ENCODE assay signal across 18 cellular contexts in the genomic region with DNA sequence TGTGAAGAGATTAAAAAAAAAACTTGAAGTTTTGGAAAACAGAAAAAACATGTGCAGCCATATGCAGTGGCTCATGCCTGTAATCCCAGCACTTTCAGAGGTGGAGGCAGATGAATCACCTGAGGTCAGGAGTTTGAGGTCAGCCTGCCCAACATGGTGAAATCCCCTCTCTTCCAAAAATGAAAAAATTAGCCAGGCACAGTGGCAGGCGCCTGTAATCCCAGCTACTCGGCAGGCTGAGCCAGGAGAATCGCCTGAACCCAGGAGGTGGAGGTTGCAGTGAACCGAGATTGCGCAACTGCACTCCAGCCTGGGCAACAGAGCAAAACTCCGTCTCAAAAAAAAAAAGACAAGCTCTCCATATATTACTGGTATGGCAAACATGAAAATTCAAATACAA. TPM values are rescaled to one million over a fixed set of nuclear protein-coding genes. Genes with fewer than 3 reads are reported as not detected.
A peak's percentile ranks its signal among the peaks of the same experiment; 100 is the strongest.
DNase-seq lines count a peak whose midpoint lies in the region; TF ChIP-seq lines count a peak whose summit lies in the region.
"Had no signal": no experiment of that assay in that cellular context is flagged by ENCODE, and none has a peak within 500 bp of the region (broad histone marks: within the 10 kb centered on the region; RNA-seq: fewer than 3 reads in every experiment).

No MANE protein-coding gene starts in this region.

- TF ChIP-seq CTCF in endothelial cell (IDR thresholded peaks at IDR 0.05; ENCODE audit: unreplicated experiment) = no peak

- TF ChIP-seq EP300 in Ishikawa (IDR thresholded peaks at IDR 0.05; ENCODE audit: borderline replicate concordance) = no peak

- no peak overlapping the region for H3K4me3 Mint-ChIP-seq in endothelial cell (ENCODE audit: unreplicated experiment)
- H3K4me3 Mint-ChIP-seq: activated CD8-positive, alpha-beta memory T cell treated with anti-CD3 and anti-CD28 coated beads, Interleukin-2, amount 10 ng/mL, durations not matched to agents 7 days and 5 days; dendritic cell treated with granulocyte-macrophage colony-stimulating factor and Interleukin-4, amounts not matched to agents 40 ng/mL and 50 ng/mL, for 4 days; natural killer cell treated with Interleukin-12 subunit alpha and Interleukin-12 subunit beta and Interleukin-15 and Interleukin-18, amount 100 ng/mL, for 72 hours; stimulated activated naive CD8-positive, alpha-beta T cell treated with anti-CD3 and anti-CD28 coated beads, Interleukin-15, amount 100 ng/mL, for 72 hours; T-helper 2 cell treated with Interferon-gamma antibody and Interleukin-4, amounts not matched to agents 5 μg/mL and 100 μg/mL, for 36 hours; WTC11 had no signal

- peak; percentile 24 for DNase-seq in ELR (ENCODE audit: low read depth)
- peak; percentile 69 for DNase-seq in kidney tubule cell (ENCODE audit: low spot score)
- DNase-seq in endothelial cell (ENCODE audit: low spot score) = no peak
- DNase-seq in RPMI8226 = no peak
- no peak for DNase-seq in inferior parietal cortex (ENCODE audit: extremely low spot score)
- DNase-seq: activated CD8-positive, alpha-beta memory T cell treated with anti-CD3 and anti-CD28 coated beads, Interleukin-2, amount 10 ng/mL, durations not matched to agents 7 days and 5 days; AML-193; DND-41; KG1; NCI-H1092; NCI-H2029 treated with DMSO at 0.1 percent for 48 hours; NCI-H446 treated with DMSO at 0.1 percent for 48 hours had no signal

- no peak overlapping the region for H3K27ac Mint-ChIP-seq in endothelial cell (ENCODE audit: unreplicated experiment)
- H3K27ac Mint-ChIP-seq: activated CD8-positive, alpha-beta memory T cell treated with anti-CD3 and anti-CD28 coated beads, Interleukin-2, amount 10 ng/mL, durations not matched to agents 7 days and 5 days; dendritic cell treated with granulocyte-macrophage colony-stimulating factor and Interleukin-4, amounts not matched to agents 40 ng/mL and 50 ng/mL, for 4 days; natural killer cell treated with Interleukin-12 subunit alpha and Interleukin-12 subunit beta and Interleukin-15 and Interleukin-18, amount 100 ng/mL, for 72 hours; stimulated activated naive CD8-positive, alpha-beta T cell treated with anti-CD3 and anti-CD28 coated beads, Interleukin-15, amount 100 ng/mL, for 72 hours; T-helper 2 cell treated with Interferon-gamma antibody and Interleukin-4, amounts not matched to agents 5 μg/mL and 100 μg/mL, for 36 hours; WTC11 had no signal

- peaks cover 2% of the 10 kb centered on the region for H3K27me3 Mint-ChIP-seq in endothelial cell (ENCODE audit: unreplicated experiment)
- H3K27me3 Mint-ChIP-seq: activated CD8-positive, alpha-beta memory T cell treated with anti-CD3 and anti-CD28 coated beads, Interleukin-2, amount 10 ng/mL, durations not matched to agents 7 days and 5 days; dendritic cell treated with granulocyte-macrophage colony-stimulating factor and Interleukin-4, amounts not matched to agents 40 ng/mL and 50 ng/mL, for 4 days; stimulated activated naive CD8-positive, alpha-beta T cell treated with anti-CD3 and anti-CD28 coated beads, Interleukin-15, amount 100 ng/mL, for 72 hours had no signal

- H3K36me3 Mint-ChIP-seq in endothelial cell (ENCODE audit: low read depth, unreplicated experiment) = no peaks in the 10 kb centered on the region
- H3K36me3 Mint-ChIP-seq: activated CD8-positive, alpha-beta memory T cell treated with anti-CD3 and anti-CD28 coated beads, Interleukin-2, amount 10 ng/mL, durations not matched to agents 7 days and 5 days; natural killer cell treated with Interleukin-12 subunit alpha and Interleukin-12 subunit beta and Interleukin-15 and Interleukin-18, amount 100 ng/mL, for 72 hours had no signal

- H3K4me1 Mint-ChIP-seq in endothelial cell (ENCODE audit: unreplicated experiment) = no peaks in the 10 kb centered on the region
- H3K4me1 Mint-ChIP-seq: stimulated activated naive CD8-positive, alpha-beta T cell treated with anti-CD3 and anti-CD28 coated beads, Interleukin-15, amount 100 ng/mL, for 72 hours; WTC11 had no signal

- no peak for TF ChIP-seq RAD21 in Ishikawa (IDR thresholded peaks at IDR 0.05; ENCODE audit: low read depth)

- no peaks in the 10 kb centered on the region for H3K9me3 Mint-ChIP-seq in endothelial cell (ENCODE audit: unreplicated experiment)
- H3K9me3 Mint-ChIP-seq: dendritic cell treated with granulocyte-macrophage colony-stimulating factor and Interleukin-4, amounts not matched to agents 40 ng/mL and 50 ng/mL, for 4 days; natural killer cell treated with Interleukin-12 subunit alpha and Interleukin-12 subunit beta and Interleukin-15 and Interleukin-18, amount 100 ng/mL, for 72 hours; stimulated activated naive CD8-positive, alpha-beta T cell treated with anti-CD3 and anti-CD28 coated beads, Interleukin-15, amount 100 ng/mL, for 72 hours; T-helper 2 cell treated with Interferon-gamma antibody and Interleukin-4, amounts not matched to agents 5 μg/mL and 100 μg/mL, for 36 hours; WTC11 had no signal

TF ChIP-seq in Ishikawa, 13 proteins besides CTCF, POLR2A, EP300 and RAD21:
- peak; percentile 92 for TF ChIP-seq CEBPB (IDR thresholded peaks at IDR 0.05)
- TF ChIP-seq, protein P1, sequence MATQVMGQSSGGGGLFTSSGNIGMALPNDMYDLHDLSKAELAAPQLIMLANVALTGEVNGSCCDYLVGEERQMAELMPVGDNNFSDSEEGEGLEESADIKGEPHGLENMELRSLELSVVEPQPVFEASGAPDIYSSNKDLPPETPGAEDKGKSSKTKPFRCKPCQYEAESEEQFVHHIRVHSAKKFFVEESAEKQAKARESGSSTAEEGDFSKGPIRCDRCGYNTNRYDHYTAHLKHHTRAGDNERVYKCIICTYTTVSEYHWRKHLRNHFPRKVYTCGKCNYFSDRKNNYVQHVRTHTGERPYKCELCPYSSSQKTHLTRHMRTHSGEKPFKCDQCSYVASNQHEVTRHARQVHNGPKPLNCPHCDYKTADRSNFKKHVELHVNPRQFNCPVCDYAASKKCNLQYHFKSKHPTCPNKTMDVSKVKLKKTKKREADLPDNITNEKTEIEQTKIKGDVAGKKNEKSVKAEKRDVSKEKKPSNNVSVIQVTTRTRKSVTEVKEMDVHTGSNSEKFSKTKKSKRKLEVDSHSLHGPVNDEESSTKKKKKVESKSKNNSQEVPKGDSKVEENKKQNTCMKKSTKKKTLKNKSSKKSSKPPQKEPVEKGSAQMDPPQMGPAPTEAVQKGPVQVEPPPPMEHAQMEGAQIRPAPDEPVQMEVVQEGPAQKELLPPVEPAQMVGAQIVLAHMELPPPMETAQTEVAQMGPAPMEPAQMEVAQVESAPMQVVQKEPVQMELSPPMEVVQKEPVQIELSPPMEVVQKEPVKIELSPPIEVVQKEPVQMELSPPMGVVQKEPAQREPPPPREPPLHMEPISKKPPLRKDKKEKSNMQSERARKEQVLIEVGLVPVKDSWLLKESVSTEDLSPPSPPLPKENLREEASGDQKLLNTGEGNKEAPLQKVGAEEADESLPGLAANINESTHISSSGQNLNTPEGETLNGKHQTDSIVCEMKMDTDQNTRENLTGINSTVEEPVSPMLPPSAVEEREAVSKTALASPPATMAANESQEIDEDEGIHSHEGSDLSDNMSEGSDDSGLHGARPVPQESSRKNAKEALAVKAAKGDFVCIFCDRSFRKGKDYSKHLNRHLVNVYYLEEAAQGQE (IDR thresholded peaks at IDR 0.05; ENCODE audit: low read depth) = no peak

RNA-seq across cellular contexts. Expression of a gene that starts 7.6 kb away (rescaled TPM):
- total RNA-seq in endothelial cell (ENCODE audit: unreplicated experiment) = 5.1 TPM

RNA-seq across cellular contexts. Expression of a gene that starts 8.9 kb away (rescaled TPM):
- 42.0 TPM for total RNA-seq in endothelial cell (ENCODE audit: unreplicated experiment)

RNA-seq across cellular contexts. Expression of a gene that starts 28.3 kb away (rescaled TPM):
- 17.8 TPM for total RNA-seq in endothelial cell (ENCODE audit: unreplicated experiment)

RNA-seq across cellular contexts. Expression of a gene that starts 45.4 kb away (rescaled TPM):
- 49.0 TPM for total RNA-seq in endothelial cell (ENCODE audit: unreplicated experiment)

Comparison
In these comparisons a context has a peak if more than half of its experiments do, and no peak if none do; other contexts are left out.
1. DNase-seq: peak in ELR (single experiment) and kidney tubule cell (single experiment); none in endothelial cell (single experiment), RPMI8226 (single experiment) and inferior parietal cortex (single experiment).